In genomic region chr6:30768634-30769087, GRCh38 we compare ENCODE assay signal across 1 cellular context.
TF ChIP-seq lines count a peak whose summit lies in the region.

No MANE protein-coding gene starts in this region.

TF ChIP-seq in A549, 52 proteins besides CTCF, POLR2A, EP300 and RAD21 (continued from another document):
- no peak for TF ChIP-seq JUN (IDR thresholded peaks at IDR 0.05)
- TF ChIP-seq RNF2 (IDR thresholded peaks at IDR 0.05; ENCODE audit: borderline replicate concordance, low read depth), result no peak
- TF ChIP-seq RARB (CRISPR knock-in tag; IDR thresholded peaks at IDR 0.05), result no peak
- TF ChIP-seq ATOH8 (CRISPR knock-in tag; IDR thresholded peaks at IDR 0.05; ENCODE audit: low read depth), result no peak
- no peak for TF ChIP-seq FOSB (CRISPR knock-in tag; IDR thresholded peaks at IDR 0.05)
- no peak for TF ChIP-seq MAFK (IDR thresholded peaks at IDR 0.05; ENCODE audit: partially characterized antibody)
- TF ChIP-seq NPAS2 (CRISPR knock-in tag; IDR thresholded peaks at IDR 0.05; ENCODE audit: borderline replicate concordance), result no peak
- no peak for TF ChIP-seq KDM1A (IDR thresholded peaks at IDR 0.05; ENCODE audit: low read depth)
- TF ChIP-seq, protein P1, sequence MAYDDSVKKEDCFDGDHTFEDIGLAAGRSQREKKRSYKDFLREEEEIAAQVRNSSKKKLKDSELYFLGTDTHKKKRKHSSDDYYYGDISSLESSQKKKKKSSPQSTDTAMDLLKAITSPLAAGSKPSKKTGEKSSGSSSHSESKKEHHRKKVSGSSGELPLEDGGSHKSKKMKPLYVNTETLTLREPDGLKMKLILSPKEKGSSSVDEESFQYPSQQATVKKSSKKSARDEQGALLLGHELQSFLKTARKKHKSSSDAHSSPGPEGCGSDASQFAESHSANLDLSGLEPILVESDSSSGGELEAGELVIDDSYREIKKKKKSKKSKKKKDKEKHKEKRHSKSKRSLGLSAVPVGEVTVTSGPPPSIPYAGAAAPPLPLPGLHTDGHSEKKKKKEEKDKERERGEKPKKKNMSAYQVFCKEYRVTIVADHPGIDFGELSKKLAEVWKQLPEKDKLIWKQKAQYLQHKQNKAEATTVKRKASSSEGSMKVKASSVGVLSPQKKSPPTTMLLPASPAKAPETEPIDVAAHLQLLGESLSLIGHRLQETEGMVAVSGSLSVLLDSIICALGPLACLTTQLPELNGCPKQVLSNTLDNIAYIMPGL (CRISPR knock-in tag; IDR thresholded peaks at IDR 0.05; ENCODE audit: borderline replicate concordance), result no peak
- no peak for TF ChIP-seq ELK1 (IDR thresholded peaks at IDR 0.05; ENCODE audit: low read depth, low read length)
- TF ChIP-seq HOXA7 (CRISPR knock-in tag; IDR thresholded peaks at IDR 0.05), result no peak
- no peak for TF ChIP-seq NR3C1 (IDR thresholded peaks at IDR 0.05)
- no peak for TF ChIP-seq TP53 (CRISPR knock-in tag; IDR thresholded peaks at IDR 0.05)
- TF ChIP-seq BCL3 (IDR thresholded peaks at IDR 0.05), result no peak
- TF ChIP-seq FOSL2 (IDR thresholded peaks at IDR 0.05), result no peak
- no peak for TF ChIP-seq FOSL2 (CRISPR knock-in tag; IDR thresholded peaks at IDR 0.05)
TF ChIP-seq in A549: peak in this region for 0.
